In the genomic region with DNA sequence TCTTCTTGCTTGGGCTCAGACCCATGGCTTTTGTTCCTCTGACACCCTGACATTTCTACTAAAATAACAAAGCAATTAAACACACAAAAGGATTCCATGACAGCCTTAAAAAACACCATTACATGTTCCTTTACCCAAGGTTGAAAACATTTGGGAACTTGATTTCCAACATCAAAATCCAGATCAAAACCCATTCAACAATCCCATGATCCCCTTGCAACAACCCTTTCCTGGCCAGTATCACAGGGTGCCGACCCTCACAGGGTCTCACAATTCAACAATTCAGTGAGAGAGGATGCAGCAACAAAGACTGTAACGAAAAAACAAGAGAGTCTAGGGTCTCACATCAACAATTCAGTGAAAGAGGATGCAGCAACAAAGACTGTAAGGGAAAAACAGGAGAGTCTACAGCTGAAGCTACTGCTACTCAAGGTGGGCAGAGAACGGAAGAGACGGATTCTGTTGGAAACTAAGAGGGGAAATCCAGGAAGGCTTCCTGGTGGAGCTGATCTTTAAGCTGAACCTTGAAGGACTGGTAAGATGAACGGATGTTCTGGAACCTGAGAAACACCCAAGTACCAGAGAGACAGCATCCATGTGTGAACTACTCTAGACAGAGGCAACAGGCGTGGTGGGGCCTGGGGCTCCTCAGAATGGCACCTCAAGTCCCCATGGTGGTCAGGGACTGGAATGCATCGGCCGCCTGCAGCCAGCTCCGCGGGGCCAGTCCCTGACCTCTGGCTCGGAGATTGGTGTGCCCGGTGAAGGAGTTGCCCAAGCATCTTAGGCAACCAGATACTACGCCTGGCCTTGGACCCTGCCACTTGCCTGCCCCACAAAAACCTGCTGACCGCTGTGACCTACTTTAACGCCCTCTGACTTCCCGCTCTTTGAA, we compare ENCODE assay signal across 1 cellular context.
TF ChIP-seq lines count a peak whose summit lies in the region.

No MANE protein-coding gene starts in this region.

TF ChIP-seq in HCT116, 20 proteins besides CTCF, POLR2A, EP300 and RAD21 (continued from another document):
- TF ChIP-seq, protein P1, sequence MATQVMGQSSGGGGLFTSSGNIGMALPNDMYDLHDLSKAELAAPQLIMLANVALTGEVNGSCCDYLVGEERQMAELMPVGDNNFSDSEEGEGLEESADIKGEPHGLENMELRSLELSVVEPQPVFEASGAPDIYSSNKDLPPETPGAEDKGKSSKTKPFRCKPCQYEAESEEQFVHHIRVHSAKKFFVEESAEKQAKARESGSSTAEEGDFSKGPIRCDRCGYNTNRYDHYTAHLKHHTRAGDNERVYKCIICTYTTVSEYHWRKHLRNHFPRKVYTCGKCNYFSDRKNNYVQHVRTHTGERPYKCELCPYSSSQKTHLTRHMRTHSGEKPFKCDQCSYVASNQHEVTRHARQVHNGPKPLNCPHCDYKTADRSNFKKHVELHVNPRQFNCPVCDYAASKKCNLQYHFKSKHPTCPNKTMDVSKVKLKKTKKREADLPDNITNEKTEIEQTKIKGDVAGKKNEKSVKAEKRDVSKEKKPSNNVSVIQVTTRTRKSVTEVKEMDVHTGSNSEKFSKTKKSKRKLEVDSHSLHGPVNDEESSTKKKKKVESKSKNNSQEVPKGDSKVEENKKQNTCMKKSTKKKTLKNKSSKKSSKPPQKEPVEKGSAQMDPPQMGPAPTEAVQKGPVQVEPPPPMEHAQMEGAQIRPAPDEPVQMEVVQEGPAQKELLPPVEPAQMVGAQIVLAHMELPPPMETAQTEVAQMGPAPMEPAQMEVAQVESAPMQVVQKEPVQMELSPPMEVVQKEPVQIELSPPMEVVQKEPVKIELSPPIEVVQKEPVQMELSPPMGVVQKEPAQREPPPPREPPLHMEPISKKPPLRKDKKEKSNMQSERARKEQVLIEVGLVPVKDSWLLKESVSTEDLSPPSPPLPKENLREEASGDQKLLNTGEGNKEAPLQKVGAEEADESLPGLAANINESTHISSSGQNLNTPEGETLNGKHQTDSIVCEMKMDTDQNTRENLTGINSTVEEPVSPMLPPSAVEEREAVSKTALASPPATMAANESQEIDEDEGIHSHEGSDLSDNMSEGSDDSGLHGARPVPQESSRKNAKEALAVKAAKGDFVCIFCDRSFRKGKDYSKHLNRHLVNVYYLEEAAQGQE (IDR thresholded peaks at IDR 0.05; ENCODE audit: low read depth): no peak
